8 cellular contexts compared by ENCODE assay signal in the genomic region with DNA sequence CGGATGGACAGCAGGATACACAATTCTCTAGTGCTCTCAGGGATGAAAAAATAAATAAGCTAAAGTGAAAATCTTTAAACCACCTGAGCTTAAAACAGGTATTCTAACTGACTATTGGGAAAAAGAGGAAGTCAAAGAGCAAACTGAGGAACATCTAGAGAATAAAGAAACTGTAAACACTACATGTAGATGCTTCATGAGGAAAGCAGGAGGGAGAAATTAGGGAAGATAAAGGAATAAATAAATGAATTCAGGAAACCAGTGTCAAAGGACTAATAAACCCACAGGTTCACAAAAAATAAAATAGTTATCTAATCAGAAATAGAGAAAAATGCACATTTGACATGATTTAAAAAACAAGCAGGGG. TPM values are rescaled to one million over a fixed set of nuclear protein-coding genes. Genes with fewer than 3 reads are reported as not detected.
A peak's percentile ranks its signal among the peaks of the same experiment; 100 is the strongest.
DNase-seq lines count a peak whose midpoint lies in the region; ATAC-seq and TF ChIP-seq lines count a peak whose summit lies in the region.

No MANE protein-coding gene starts in this region.

- no peaks in the 10 kb centered on the region for H3K27me3 Mint-ChIP-seq in activated naive CD8-positive, alpha-beta T cell treated with anti-CD3 and anti-CD28 coated beads, Interleukin-2, amount 50 U/mL, for 24 hours
- H3K27me3 Mint-ChIP-seq in mesothelial cell of epicardium (ENCODE audit: low read depth): no peaks in the 10 kb centered on the region

- peak overlapping the region; percentile 78 for H3K4me3 ChIP-seq in A673 (ENCODE audit: low read depth, low read length, poor library complexity, severe bottlenecking)

- CTCF ChIA-PET in A673 (lab: Charles Lee): no interaction called here

- H3K4me3 Mint-ChIP-seq in activated naive CD8-positive, alpha-beta T cell treated with anti-CD3 and anti-CD28 coated beads, Interleukin-2, amount 50 U/mL, for 24 hours: peak overlapping the region; percentile 95
- H3K4me3 Mint-ChIP-seq in mesothelial cell of epicardium: peak overlapping the region; percentile 95

- H3K9me3 ChIP-seq in A673 (ENCODE audit: low read depth, low read length, poor library complexity, severe bottlenecking): no peaks in the 10 kb centered on the region

- no peaks in the 10 kb centered on the region for H3K9me3 Mint-ChIP-seq in activated naive CD8-positive, alpha-beta T cell treated with anti-CD3 and anti-CD28 coated beads, Interleukin-2, amount 50 U/mL, for 24 hours
- H3K9me3 Mint-ChIP-seq in mesothelial cell of epicardium: no peaks in the 10 kb centered on the region

- TF ChIP-seq CTCF in A673 (conservative IDR thresholded peaks at IDR 0.05; ENCODE audit: low read depth, low read length) (no peak), mesothelial cell of epicardium (IDR thresholded peaks at IDR 0.05; ENCODE audit: unreplicated experiment) (no peak)

- POLR2A ChIA-PET in A673 (lab: Charles Lee; ENCODE audit: low non-redundant PET): no interaction called here

- peak; percentile 11 for ATAC-seq in GM21825 (IDR thresholded peaks at IDR 0.05; ENCODE audit: unreplicated experiment)
- no peak for ATAC-seq in activated naive CD8-positive, alpha-beta T cell treated with anti-CD3 and anti-CD28 coated beads, Interleukin-2, amount 50 U/mL, for 24 hours
- no peak for ATAC-seq in GM18517 (IDR thresholded peaks at IDR 0.05; ENCODE audit: unreplicated experiment)

- intact Hi-C loops in A673 (cut with micrococcal nuclease; ENCODE audit: unreplicated experiment): no loop called here
- intact Hi-C loops in posterior cingulate gyrus (cut with DNase I): loop anchor here (5.0 to 10.0 kb wide), 3 partner anchors 118 to 308 kb away; partner anchors contain the start of genes ATP11B and DCUN1D1

- peaks cover 30% of the 10 kb centered on the region for H3K4me1 Mint-ChIP-seq in activated naive CD8-positive, alpha-beta T cell treated with anti-CD3 and anti-CD28 coated beads, Interleukin-2, amount 50 U/mL, for 24 hours
- peaks cover 40% of the 10 kb centered on the region for H3K4me1 Mint-ChIP-seq in mesothelial cell of epicardium

- BruUV-seq in A673 (replicated peaks; lab: Mats Ljungman, UMichigan): no TSS peak

- peaks cover 14% of the 10 kb centered on the region for H3K4me1 ChIP-seq in A673 (ENCODE audit: insufficient read depth, low read length, poor library complexity, severe bottlenecking)

- peaks cover 5% of the 10 kb centered on the region for H3K36me3 Mint-ChIP-seq in activated naive CD8-positive, alpha-beta T cell treated with anti-CD3 and anti-CD28 coated beads, Interleukin-2, amount 50 U/mL, for 24 hours (ENCODE audit: low read depth)
- peaks cover 15% of the 10 kb centered on the region for H3K36me3 Mint-ChIP-seq in mesothelial cell of epicardium

- H3K27ac ChIP-seq in A673 (ENCODE audit: low read depth, low read length, poor library complexity, severe bottlenecking): peak overlapping the region; percentile 86

- H3K36me3 ChIP-seq in A673 (ENCODE audit: insufficient read depth, low read length, poor library complexity, severe bottlenecking): no peaks in the 10 kb centered on the region

- DNase-seq in A673 (ENCODE audit: low spot score) (no peak), mesothelial cell of epicardium (ENCODE audit: low spot score in 2 of 2, unreplicated experiment in 2 of 2) (no peak), cerebellum (ENCODE audit: low spot score) (no peak), posterior cingulate gyrus (no peak), NCI-H1417 treated with DMSO at 0.1 percent for 48 hours (lab: John Stamatoyannopoulos, UW) (no peak)
- no peak for DNase-seq in activated naive CD8-positive, alpha-beta T cell treated with anti-CD3 and anti-CD28 coated beads, Interleukin-2, amount 50 U/mL, for 24 hours

- no peaks in the 10 kb centered on the region for H3K27me3 ChIP-seq in A673 (replicated peaks; ENCODE audit: insufficient read depth, low read depth, low read length, poor library complexity)

- H3K27ac Mint-ChIP-seq in activated naive CD8-positive, alpha-beta T cell treated with anti-CD3 and anti-CD28 coated beads, Interleukin-2, amount 50 U/mL, for 24 hours: peak overlapping the region; percentile 95
- peak overlapping the region; percentile 93 for H3K27ac Mint-ChIP-seq in mesothelial cell of epicardium

RNA-seq across cellular contexts. Expression of gene MCCC1, which starts 0.5 kb away (rescaled TPM):
- total RNA-seq in A673 (2021): 19.2 and 27.4 TPM in 2 replicates
- total RNA-seq in mesothelial cell of epicardium: 36.4 to 39.0 TPM (median 37.3 TPM) in 3 replicates
- 27.0 TPM for total RNA-seq in cerebellum
